In genomic region chr16:30780549-30780948, GRCh38 we compare ENCODE assay signal across 1 cellular context.
TF ChIP-seq lines count a peak whose summit lies in the region.

No MANE protein-coding gene starts in this region.

TF ChIP-seq in HepG2, 621 proteins besides CTCF, POLR2A, EP300 and RAD21:
- TF ChIP-seq PAF1 (CRISPR knock-in tag; IDR thresholded peaks at IDR 0.05) = peak; percentile 63
- TF ChIP-seq ZSCAN31 (CRISPR knock-in tag; IDR thresholded peaks at IDR 0.05; ENCODE audit: low read depth) = 0 out of 2 replicates have a peak, but pooled peaks have one; percentile 24
- TF ChIP-seq ZBTB7B (CRISPR knock-in tag; IDR thresholded peaks at IDR 0.05) = 0 out of 2 replicates have a peak, but pooled peaks have one; percentile 22
- TF ChIP-seq ZC3H13 (CRISPR knock-in tag; IDR thresholded peaks at IDR 0.05) = peak; percentile 11
- 0 out of 2 replicates have a peak, but pooled peaks have one; percentile 21 for TF ChIP-seq POLR2G (IDR thresholded peaks at IDR 0.05; ENCODE audit: low read depth, low read length)
- TF ChIP-seq KAT7 (CRISPR knock-in tag; IDR thresholded peaks at IDR 0.05; ENCODE audit: borderline replicate concordance) = 0 out of 2 replicates have a peak, but pooled peaks have one; percentile 25
- peak; percentile 45; the same call in 1 of the 2 replicates for TF ChIP-seq CEBPB (IDR thresholded peaks at IDR 0.05; ENCODE audit: borderline replicate concordance, low read depth, low read length)
- peak; percentile 35; the same call in 1 of the 2 replicates for TF ChIP-seq CEBPG (CRISPR knock-in tag; IDR thresholded peaks at IDR 0.05)
- TF ChIP-seq POLR2AphosphoS5 (IDR thresholded peaks at IDR 0.05; ENCODE audit: low read depth, low read length) = peak; percentile 15; the same call in 1 of the 2 replicates
- TF ChIP-seq RBM22 (optimal IDR thresholded peaks at IDR 0.05; ENCODE audit: low read length) = peak; percentile 6
- 0 out of 2 replicates have a peak, but pooled peaks have one; percentile 12 for TF ChIP-seq ZFY (CRISPR knock-in tag; IDR thresholded peaks at IDR 0.05)
- peak; percentile 48 for TF ChIP-seq AGO2 (optimal IDR thresholded peaks at IDR 0.05; ENCODE audit: low read depth, low read length)
- TF ChIP-seq ZNF724P (CRISPR knock-in tag; IDR thresholded peaks at IDR 0.05; ENCODE audit: borderline replicate concordance) = no peak
- TF ChIP-seq ZGPAT (CRISPR knock-in tag; IDR thresholded peaks at IDR 0.05) = 0 out of 2 replicates have a peak, but pooled peaks have one; percentile 19
- no peak for TF ChIP-seq PAX8 (CRISPR knock-in tag; IDR thresholded peaks at IDR 0.05; ENCODE audit: borderline replicate concordance)
- no peak for TF ChIP-seq ZSCAN30 (CRISPR knock-in tag; IDR thresholded peaks at IDR 0.05)
- no peak for TF ChIP-seq TAF15 (IDR thresholded peaks at IDR 0.05; ENCODE audit: low read depth, low read length, poor library complexity, severe bottlenecking)
